8 cellular contexts compared by ENCODE assay signal in genomic region chr1:31296486-31297272, GRCh38.
DNase-seq lines count a peak whose midpoint lies in the region; ATAC-seq, FAIRE-seq and TF ChIP-seq lines count a peak whose summit lies in the region.

Gene SNRNP40, minus strand, starts transcription at chr1:31296788. Its CDS starts 37 bp downstream, at chr1:31296751.
Gene ZCCHC17, plus strand, starts transcription at chr1:31297032. Its CDS starts 13,067 bp downstream, at chr1:31310099.

- peak; percentile 4 for TF ChIP-seq CTCF in AG09309 (IDR thresholded peaks at IDR 0.05; ENCODE audit: control insufficient read depth, insufficient read depth, low read depth, low read length, missing control alignments)

- peak; percentile 91 for TF ChIP-seq POLR2A in GM18951 (IDR thresholded peaks at IDR 0.05; ENCODE audit: extremely low read depth, insufficient read depth, insufficient read length)

- ATAC-seq in HG03196 (IDR thresholded peaks at IDR 0.05; ENCODE audit: unreplicated experiment) = peak; percentile 97

- in situ Hi-C loops in GM18951 (cut with MboI; ENCODE audit: low sequenced_read_pairs, unreplicated experiment) = no loop called here

- peak; percentile 92 for FAIRE-seq in islet of Langerhans (lab: Jason Lieb, UNC)

- DNase-seq in AG09309 (ENCODE audit: low read depth) (peak; percentile 96), NCI-H345 (lab: John Stamatoyannopoulos, UW) (peak; percentile 99), cerebellar cortex (ENCODE audit: low spot score) (peak; percentile 99)
- DNase-seq in activated CD4-positive, CD25-positive, alpha-beta regulatory T cell (lab: John Stamatoyannopoulos, UW) = peak; percentile 77 to 85 (median 82)
- peak; percentile 88 to 90 (median 89) for DNase-seq in stimulated activated CD4-positive, alpha-beta T cell treated with anti-CD3 and anti-CD28 coated beads, Interleukin-12 subunit alpha, Interleukin-12 subunit beta, amount 100 ng/mL, for 48 hours (ENCODE audit: low read depth in 2 of 3, low spot score in 1 of 3)

- peak within 1 kb of the TSS; percentile 74 for H3K4me3 ChIP-seq in AG09309 (ENCODE audit: control insufficient read depth, low read depth, low read length)

Comparison
In these comparisons a context has a peak if more than half of its experiments do, and no peak if none do; other contexts are left out.
1. Peak in every context shown above with its lines: DNase-seq, ATAC-seq and H3K4me3 ChIP-seq.